In the genomic region with DNA sequence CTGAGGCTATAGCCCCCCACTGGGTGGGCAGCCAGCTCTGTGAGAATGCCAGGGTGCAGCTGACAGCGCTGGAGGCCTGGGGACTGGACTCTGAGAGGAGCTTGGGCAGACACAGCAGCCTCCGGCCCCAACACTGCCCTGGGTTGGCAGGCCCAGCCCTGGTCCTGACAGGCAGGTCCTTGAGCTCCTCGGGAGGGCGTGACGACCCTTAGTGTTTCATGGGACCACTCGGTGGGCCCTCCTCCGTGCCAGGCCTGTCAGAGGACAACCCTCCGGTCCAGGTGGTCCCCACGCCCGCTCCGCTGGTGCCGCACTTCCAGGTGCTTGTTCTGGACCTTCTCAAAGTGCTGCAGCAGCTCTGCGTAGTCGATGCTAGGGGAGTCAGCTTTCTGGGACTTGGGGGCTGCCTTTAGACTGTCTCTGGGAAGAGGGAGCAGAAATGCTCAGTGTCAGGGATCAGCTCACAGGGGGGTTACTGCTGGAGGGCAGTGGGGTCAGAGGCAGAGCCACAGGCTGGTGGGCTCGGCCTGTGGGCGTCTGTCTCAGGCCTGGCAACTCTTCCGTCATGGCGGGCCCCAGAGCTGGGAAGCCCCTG, we compare ENCODE assay signal across 11 cellular contexts. TPM values are rescaled to one million over a fixed set of nuclear protein-coding genes. Genes with fewer than 3 reads are reported as not detected.
DNase-seq lines count a peak whose midpoint lies in the region; ATAC-seq and TF ChIP-seq lines count a peak whose summit lies in the region.
"Had no signal": no experiment of that assay in that cellular context is flagged by ENCODE, and none has a peak within 500 bp of the region (broad histone marks: within the 10 kb centered on the region; RNA-seq: fewer than 3 reads in every experiment).

No MANE protein-coding gene starts in this region.

- H3K4me1 Mint-ChIP-seq in GM23338: peaks cover 27% of the 10 kb centered on the region

- H3F3A ChIP-seq in GM23338 (replicated peaks; ENCODE audit: low read depth): peaks cover 22% of the 10 kb centered on the region; the same call in 1 of the 2 replicates

- 88% methylated on average over 18 of the region's 18 CpGs for WGBS in liver
- WGBS in spleen, 5 donors: 71 to 100% (median 82%) methylated on average over 1 to 18 of the region's 18 CpGs

- H3K4me3 Mint-ChIP-seq in GM23338: peak overlapping the region; percentile 58; the same call in 2 of the 3 replicates

- no peaks in the 10 kb centered on the region; the same call in 2 of the 3 replicates for H3K36me3 Mint-ChIP-seq in GM23338 (ENCODE audit: low read depth)

- no peaks in the 10 kb centered on the region for H3K9me2 ChIP-seq in GM23338 (ENCODE audit: insufficient read depth)

- H3K27me3 Mint-ChIP-seq in GM23338 (ENCODE audit: insufficient read depth, low read depth, poor library complexity): peaks cover 25% of the 10 kb centered on the region

- no peak overlapping the region for H3K9ac ChIP-seq in liver (ENCODE audit: low read depth in 1 of 2, low read length in 2 of 2)

- H4K20me1 ChIP-seq in GM23338 (replicated peaks; ENCODE audit: insufficient read depth): peaks cover 4% of the 10 kb centered on the region

- no peaks in the 10 kb centered on the region for H3K36me3 ChIP-seq in GM23338 (ENCODE audit: insufficient read depth)
- H3K36me3 ChIP-seq in breast epithelium: no peaks in the 10 kb centered on the region
- no peaks in the 10 kb centered on the region for H3K36me3 ChIP-seq in liver (ENCODE audit: control insufficient read depth in 4 of 4, insufficient read depth in 3 of 4, low read depth in 1 of 4, low read length in 3 of 4)
- H3K36me3 ChIP-seq in spleen: peaks cover 0 to 56% (median 0%) of the 10 kb centered on the region in 6 donors

- H3K27ac ChIP-seq in GM23338 (ENCODE audit: low read depth): no peak overlapping the region
- peak overlapping the region; percentile 92 to 93 for H3K27ac ChIP-seq in breast epithelium
- H3K27ac ChIP-seq in liver (ENCODE audit: low read depth in 1 of 2, low read length in 2 of 2): peak overlapping the region; percentile 44 to 56
- peak overlapping the region; percentile 57 to 90 (median 82) for H3K27ac ChIP-seq in spleen

- H3K27ac Mint-ChIP-seq in GM23338: no peak overlapping the region

- H3K4me2 ChIP-seq in GM23338: peak overlapping the region; percentile 78; the same call in 1 of the 2 replicates

- H3K27me3 ChIP-seq in GM23338 (ENCODE audit: insufficient read depth): peaks cover 8% of the 10 kb centered on the region
- H3K27me3 ChIP-seq in breast epithelium: no peaks in the 10 kb centered on the region
- no peaks in the 10 kb centered on the region for H3K27me3 ChIP-seq in liver (ENCODE audit: control insufficient read depth in 4 of 4, insufficient read depth in 4 of 4, low read length in 3 of 4)
- H3K27me3 ChIP-seq in spleen (replicated peaks in 1 of 7): peaks cover 0 to 38% (median 14%) of the 10 kb centered on the region in 7 donors

- H3K79me2 ChIP-seq in GM23338 (replicated peaks; ENCODE audit: insufficient read depth): no peaks in the 10 kb centered on the region

- intact Hi-C loops in breast epithelium (cut with DNase I; ENCODE audit: low total_unique reads): no loop called here
- intact Hi-C loops in spleen (cut with DNase I; ENCODE audit: low total_unique reads): no loop called here

- no peak overlapping the region for H2AFZ ChIP-seq in GM23338

- H3K9me3 ChIP-seq in breast epithelium: no peaks in the 10 kb centered on the region
- H3K9me3 ChIP-seq in liver (ENCODE audit: control insufficient read depth in 4 of 4, low read length in 3 of 4): no peaks in the 10 kb centered on the region
- no peaks in the 10 kb centered on the region for H3K9me3 ChIP-seq in spleen

- ATAC-seq in GM23338: no peak
- ATAC-seq in HG02678 (IDR thresholded peaks at IDR 0.05; ENCODE audit: unreplicated experiment): no peak
- no peak for ATAC-seq in HG02885 (IDR thresholded peaks at IDR 0.05; ENCODE audit: poor library complexity, unreplicated experiment)

- H3K4me3 ChIP-seq in GM23338 (no peak overlapping the region), breast epithelium (no peak overlapping the region), liver (ENCODE audit: low read depth in 1 of 3, low read length in 3 of 3) (no peak overlapping the region), spleen (no peak overlapping the region)

- no peak for TF ChIP-seq POLR2A in breast epithelium (IDR thresholded peaks at IDR 0.05)
- TF ChIP-seq POLR2A in spleen (IDR thresholded peaks at IDR 0.05): no peak

- TF ChIP-seq RAD21 in liver (IDR thresholded peaks at IDR 0.05): no peak

- H3K4me1 ChIP-seq in GM23338 (ENCODE audit: insufficient read depth): peaks cover 10% of the 10 kb centered on the region; the same call in 1 of the 2 replicates
- peaks cover 25 to 55% of the 10 kb centered on the region in 2 donors for H3K4me1 ChIP-seq in breast epithelium
- H3K4me1 ChIP-seq in liver (ENCODE audit: control insufficient read depth in 4 of 4, insufficient read depth in 4 of 4, low read length in 3 of 4): peaks cover 11 to 46% (median 15%) of the 10 kb centered on the region in 4 donors
- peaks cover 14 to 96% (median 73%) of the 10 kb centered on the region in 6 donors for H3K4me1 ChIP-seq in spleen

- no peak for DNase-seq in GM23338 (ENCODE audit: low spot score)
- no peak for DNase-seq in breast epithelium (ENCODE audit: low spot score in 2 of 2)
- DNase-seq in spleen: no peak
- no peak for DNase-seq in NCI-H1930 (lab: John Stamatoyannopoulos, UW)
- no peak for DNase-seq in activated CD8-positive, alpha-beta memory T cell treated with anti-CD3 and anti-CD28 coated beads, Interleukin-2, amount 50 U/mL, for 4 hours
- DNase-seq: activated naive CD4-positive, alpha-beta T cell treated with Interleukin-2 at 50 U/mL for 16 hours; CD8-positive, alpha-beta memory T cell; islet precursor cell had no signal

- TF ChIP-seq CTCF in GM23338 (conservative IDR thresholded peaks at IDR 0.05; ENCODE audit: low read depth in 2 of 2) (no peak), breast epithelium (IDR thresholded peaks at IDR 0.05) (no peak), liver (IDR thresholded peaks at IDR 0.05; ENCODE audit: low read depth, low read length, missing input control) (no peak), spleen (IDR thresholded peaks at IDR 0.05 in 8 of 11, conservative IDR thresholded peaks at IDR 0.05 in 3 of 11) (no peak)

- H3K9me3 Mint-ChIP-seq in GM23338: no peaks in the 10 kb centered on the region; the same call in 2 of the 3 replicates
- H3K9me3 Mint-ChIP-seq: CD8-positive, alpha-beta memory T cell had no signal

TF ChIP-seq in liver, 16 proteins besides CTCF, POLR2A, EP300 and RAD21:
- TF ChIP-seq JUND (IDR thresholded peaks at IDR 0.05): no peak
- TF ChIP-seq RXRA (IDR thresholded peaks at IDR 0.05): no peak
- TF ChIP-seq FOXA1 (IDR thresholded peaks at IDR 0.05): no peak
- TF ChIP-seq GABPA (IDR thresholded peaks at IDR 0.05 in 1 of 2, conservative IDR thresholded peaks at IDR 0.05 in 1 of 2): no peak

RNA-seq across cellular contexts. Expression of a gene that starts 1.9 kb away (rescaled TPM):
- 16.5 and 19.6 TPM in 2 replicates for total RNA-seq in GM23338 (2014; rRNA removed; shearing (Covaris generic))
- polyA plus RNA-seq in GM23338 (2016; fragmentation: Nextera tagmentation; extraction: Ambion mirVana): 1.6 and 1.9 TPM in 2 replicates
- total RNA-seq in breast epithelium: 10 to 100 TPM in 2 of 3 donors, 1 to 10 TPM in 1; 9.4 to 28.8 (median 22.8) TPM
- total RNA-seq in liver: 10 to 100 TPM; 26.7 to 45.1 TPM
- polyA plus RNA-seq in liver: 10 to 100 TPM in 1 of 2 donors, 1 to 10 TPM in 1; 3.8 to 95.7 TPM
- total RNA-seq in spleen: 100 to 1,000 TPM in 3 of 7 donors, 10 to 100 TPM in 4; 40.6 to 116 (median 94.6) TPM
- 10 to 100 TPM in 2 of 3 donors, 1 to 10 TPM in 1; 9.0 to 66.7 (median 12.2) TPM for polyA plus RNA-seq in spleen
- polyA plus RNA-seq: CD8-positive, alpha-beta memory T cell had no signal

RNA-seq across cellular contexts. Expression of a gene that starts 41.4 kb away (rescaled TPM):
- total RNA-seq in GM23338 (2014; rRNA removed; shearing (Covaris generic)): 4.6 and 6.6 TPM in 2 replicates
- polyA plus RNA-seq in GM23338 (2016; fragmentation: Nextera tagmentation; extraction: Ambion mirVana) (3.1 and 4.3 TPM in 2 replicates), liver (under 1 TPM; 0.40 to 0.43 TPM), spleen (10 to 100 TPM; 20.3 to 82.3 (median 21.3) TPM)
- total RNA-seq in breast epithelium (10 to 100 TPM in 1 of 3 donors, 1 to 10 TPM in 1, under 1 TPM in 1; 0.64 to 37.9 (median 7.5) TPM), liver (under 1 TPM; 0.25 to 0.93 TPM), spleen (100 to 1,000 TPM in 5 of 7 donors, 10 to 100 TPM in 2; 48.2 to 258 (median 197) TPM)
- total RNA-seq: CD8-positive, alpha-beta memory T cell had no signal
- polyA plus RNA-seq: CD8-positive, alpha-beta memory T cell had no signal
